In the genomic region with DNA sequence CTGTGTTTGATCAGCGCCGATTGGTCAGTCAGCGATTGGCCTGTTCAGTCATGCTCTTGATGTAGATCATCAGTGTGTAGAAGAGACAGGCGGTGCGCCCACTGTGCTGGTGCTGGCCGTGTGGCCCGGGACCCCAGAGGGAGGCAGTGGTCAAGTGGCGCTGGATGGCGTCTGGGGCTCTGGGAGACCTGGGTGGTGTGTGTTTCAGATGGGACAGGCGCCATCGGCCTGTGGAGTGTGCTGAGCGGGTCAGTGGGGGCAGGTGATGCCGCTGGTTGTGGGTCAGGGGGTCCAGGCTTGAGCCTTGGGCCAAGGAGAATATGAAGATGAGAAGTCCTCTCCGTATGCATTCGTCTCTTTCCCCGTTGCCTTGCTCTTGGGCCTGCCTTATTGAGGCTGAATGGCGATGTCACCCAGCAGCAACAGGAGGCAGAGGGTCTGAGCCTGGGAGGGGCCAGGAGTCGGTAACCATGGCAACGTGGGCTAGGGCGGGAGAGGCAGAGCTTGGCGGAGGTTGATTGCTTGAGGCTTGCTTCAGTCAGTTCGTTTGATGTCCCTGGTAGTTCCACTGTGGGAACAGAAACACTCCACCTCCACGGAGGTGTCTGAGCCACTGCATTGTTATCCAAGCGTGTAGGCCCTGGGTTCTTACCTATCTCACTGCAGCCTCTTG, we compare ENCODE assay signal across 13 cellular contexts.
DNase-seq lines count a peak whose midpoint lies in the region; ATAC-seq and TF ChIP-seq lines count a peak whose summit lies in the region.
"Had no signal": no experiment of that assay in that cellular context is flagged by ENCODE, and none has a peak within 500 bp of the region (broad histone marks: within the 10 kb centered on the region; RNA-seq: fewer than 3 reads in every experiment).

No MANE protein-coding gene starts in this region.

- H3K79me2 ChIP-seq in ACC112 (ENCODE audit: control insufficient read depth, insufficient read depth, low read length, unreplicated experiment) (peaks cover 10% of the 10 kb centered on the region), DOHH2 (ENCODE audit: control insufficient read depth, low read length) (peaks cover 73% of the 10 kb centered on the region)
- H3K79me2 ChIP-seq: parathyroid adenoma had no signal

- H3K27ac ChIP-seq in ACC112 (ENCODE audit: low read depth, low read length) (peak overlapping the region; percentile 30; the same call in 1 of the 2 replicates), DOHH2 (ENCODE audit: low read depth, low read length) (peak overlapping the region; percentile 58)
- no peak overlapping the region for H3K27ac ChIP-seq in naive thymus-derived CD4-positive, alpha-beta T cell (ENCODE audit: low read depth, low read length)
- H3K27ac ChIP-seq: heart right ventricle, parathyroid adenoma had no signal

- peak overlapping the region; percentile 52 for H3K4me3 Mint-ChIP-seq in T-helper 17 cell
- no peak overlapping the region for H3K4me3 Mint-ChIP-seq in naive thymus-derived CD4-positive, alpha-beta T cell
- H3K4me3 Mint-ChIP-seq: CD8-positive, alpha-beta T cell had no signal

- peaks cover 43% of the 10 kb centered on the region for H3K4me1 Mint-ChIP-seq in T-helper 17 cell
- H3K4me1 Mint-ChIP-seq in naive thymus-derived CD4-positive, alpha-beta T cell, result peaks cover 6 to 44% (median 22%) of the 10 kb centered on the region in 7 donors

- H3K4me1 ChIP-seq in ACC112 (ENCODE audit: control insufficient read depth, insufficient read depth, low read length, unreplicated experiment) (peaks cover 17% of the 10 kb centered on the region), DOHH2 (ENCODE audit: control insufficient read depth, low read length) (peaks cover 67% of the 10 kb centered on the region)
- peaks cover 0 to 16% of the 10 kb centered on the region in 2 donors for H3K4me1 ChIP-seq in naive thymus-derived CD4-positive, alpha-beta T cell (ENCODE audit: control insufficient read depth in 2 of 2, insufficient read depth in 2 of 2, low read length in 2 of 2)
- H3K4me1 ChIP-seq: parathyroid adenoma had no signal

- peak overlapping the region; percentile 95 for H3K27ac Mint-ChIP-seq in T-helper 17 cell
- H3K27ac Mint-ChIP-seq in naive thymus-derived CD4-positive, alpha-beta T cell, result peak overlapping the region in 6 of 9 donors; percentile 26 to 78 (median 60)

- H3K36me3 ChIP-seq in ACC112 (ENCODE audit: insufficient read depth, low read length), result peaks cover 37% of the 10 kb centered on the region
- H3K36me3 ChIP-seq in DOHH2 (ENCODE audit: control insufficient read depth, low read length), result peaks cover 97% of the 10 kb centered on the region
- peaks cover 10 to 91% (median 14%) of the 10 kb centered on the region in 3 experiments for H3K36me3 ChIP-seq in naive thymus-derived CD4-positive, alpha-beta T cell (ENCODE audit: control insufficient read depth in 2 of 3, insufficient read depth in 3 of 3, low read length in 3 of 3)

- H3K9me3 ChIP-seq in DOHH2 (ENCODE audit: control insufficient read depth, insufficient read depth, low read length) (no peaks in the 10 kb centered on the region), T-helper 17 cell (ENCODE audit: control insufficient read depth, low read length, poor library complexity, severe bottlenecking) (no peaks in the 10 kb centered on the region)
- H3K9me3 ChIP-seq in naive thymus-derived CD4-positive, alpha-beta T cell (ENCODE audit: control insufficient read depth in 2 of 3, low read length in 3 of 3), result peaks cover 0 to 7% (median 0%) of the 10 kb centered on the region in 3 experiments

- H3K27me3 Mint-ChIP-seq in T-helper 17 cell, result no peaks in the 10 kb centered on the region
- H3K27me3 Mint-ChIP-seq in naive thymus-derived CD4-positive, alpha-beta T cell, result no peaks in the 10 kb centered on the region

- CTCF ChIA-PET in naive thymus-derived CD4-positive, alpha-beta T cell (lab: Charles Lee), result interaction anchor here (0.5 kb wide), 1 partner anchor 38 kb away, joined by 10 read pairs; no protein-coding TSS in a partner anchor

- no peaks in the 10 kb centered on the region for H3K9me2 ChIP-seq in DOHH2 (replicated peaks; ENCODE audit: control insufficient read depth, low read length)

- peaks cover 0 to 10% (median 2%) of the 10 kb centered on the region in 11 donors for H3K9me3 Mint-ChIP-seq in naive thymus-derived CD4-positive, alpha-beta T cell

- ATAC-seq in T-helper 17 cell, result no peak
- ATAC-seq in naive thymus-derived CD4-positive, alpha-beta T cell, result no peak
- ATAC-seq in HG03025 (IDR thresholded peaks at IDR 0.05; ENCODE audit: low FRiP score, unreplicated experiment), result no peak
- no peak for ATAC-seq in HG03039 (IDR thresholded peaks at IDR 0.05; ENCODE audit: unreplicated experiment)
- ATAC-seq: CD8-positive, alpha-beta T cell; heart right ventricle had no signal

- TF ChIP-seq CTCF in DOHH2 (IDR thresholded peaks at IDR 0.05; ENCODE audit: low read depth, low read length, poor library complexity, severe bottlenecking), result no peak

- H3K4me2 ChIP-seq in DOHH2 (ENCODE audit: low read length), result peak overlapping the region; percentile 17

- H3K4me3 ChIP-seq in ACC112 (ENCODE audit: low read depth, low read length) (no peak overlapping the region), DOHH2 (ENCODE audit: low read length) (peak overlapping the region; percentile 22)
- no peak overlapping the region for H3K4me3 ChIP-seq in naive thymus-derived CD4-positive, alpha-beta T cell (ENCODE audit: low read length)
- H3K4me3 ChIP-seq: heart right ventricle had no signal

- no peaks in the 10 kb centered on the region for H3K27me3 ChIP-seq in ACC112 (ENCODE audit: insufficient read depth, low read length)
- H3K27me3 ChIP-seq in DOHH2 (ENCODE audit: control insufficient read depth, low read length), result no peaks in the 10 kb centered on the region
- H3K27me3 ChIP-seq in naive thymus-derived CD4-positive, alpha-beta T cell (ENCODE audit: control insufficient read depth in 2 of 2, insufficient read depth in 2 of 2, low read length in 2 of 2), result no peaks in the 10 kb centered on the region
- H3K27me3 ChIP-seq: heart right ventricle had no signal

- peaks cover 14% of the 10 kb centered on the region for H3K36me3 Mint-ChIP-seq in T-helper 17 cell (ENCODE audit: low read depth)
- H3K36me3 Mint-ChIP-seq in naive thymus-derived CD4-positive, alpha-beta T cell, result peaks cover 35 to 76% (median 54%) of the 10 kb centered on the region in 5 donors

- DNase-seq in T-helper 17 cell (no peak), NCI-H1105 (lab: John Stamatoyannopoulos, UW) (no peak)
- no peak for DNase-seq in naive thymus-derived CD4-positive, alpha-beta T cell
- no peak for DNase-seq in stimulated activated CD4-positive, alpha-beta T cell treated with anti-CD3 and anti-CD28 coated beads, Interleukin-2, amount 100 ng/mL, for 48 hours
- DNase-seq: CD8-positive, alpha-beta T cell; heart right ventricle; NCI-H510A treated with DMSO at 0.1 percent for 48 hours; stimulated activated CD4-positive, alpha-beta T cell treated with anti-CD3 and anti-CD28 coated beads, Interleukin-4, amount 100 ng/mL, for 24 hours had no signal

- POLR2A ChIA-PET in naive thymus-derived CD4-positive, alpha-beta T cell (lab: Charles Lee), result no interaction called here

- intact Hi-C loops in naive thymus-derived CD4-positive, alpha-beta T cell (cut with micrococcal nuclease), result no loop called here

- H3F3A ChIP-seq in DOHH2 (ENCODE audit: control insufficient read depth, insufficient read depth), result no peaks in the 10 kb centered on the region; the same call in 1 of the 2 replicates

- H4K20me1 ChIP-seq in DOHH2 (ENCODE audit: control insufficient read depth, insufficient read depth, low read depth, low read length), result peaks cover 2% of the 10 kb centered on the region; the same call in 1 of the 2 replicates

- H2AFZ ChIP-seq in ACC112 (ENCODE audit: low read length, unreplicated experiment), result no peak overlapping the region
- H2AFZ ChIP-seq: parathyroid adenoma had no signal
